Comparison of ENCODE assay signal across 15 cellular contexts in the genomic region with DNA sequence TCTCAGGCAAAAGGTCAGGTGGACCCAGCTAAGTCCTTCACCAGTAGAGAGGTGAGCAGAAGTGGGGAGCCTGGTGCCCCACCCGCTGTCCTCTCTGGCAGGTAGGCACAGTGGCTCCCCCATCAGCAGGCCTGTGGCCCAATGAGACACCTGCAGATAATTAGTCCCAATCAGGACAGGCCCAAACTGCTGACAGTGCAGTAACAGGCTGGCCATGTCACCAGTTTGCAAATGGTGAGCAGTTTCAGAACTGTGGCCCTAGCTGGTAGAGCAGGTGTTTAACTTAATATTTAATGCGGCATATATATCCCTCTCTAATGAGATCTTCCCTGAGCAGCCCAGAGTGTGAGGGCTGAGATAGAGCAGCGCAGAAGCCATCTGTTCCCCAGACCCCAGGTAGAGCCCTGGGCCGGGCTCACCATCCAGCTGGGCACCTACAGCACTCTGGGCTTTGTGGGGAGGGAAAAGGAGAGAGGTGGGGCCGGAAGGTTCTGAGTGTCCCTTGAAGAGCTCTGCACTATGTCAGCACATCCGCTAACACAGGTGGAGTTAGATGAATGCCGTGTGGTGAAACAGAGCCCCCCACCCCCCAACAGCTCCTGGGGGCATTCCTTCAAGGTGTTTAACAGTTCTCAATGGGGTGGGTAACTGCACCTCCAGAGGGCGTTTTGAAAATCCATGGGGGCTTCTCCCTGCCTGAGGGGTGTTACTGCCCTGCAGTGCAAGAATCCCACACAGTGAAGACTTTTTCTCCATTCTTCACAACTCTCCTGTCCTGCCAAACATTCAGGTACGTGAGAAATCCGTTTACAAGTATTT.
DNase-seq lines count a peak whose midpoint lies in the region; ATAC-seq and TF ChIP-seq lines count a peak whose summit lies in the region.
"Had no signal": no experiment of that assay in that cellular context is flagged by ENCODE, and none has a peak within 500 bp of the region (broad histone marks: within the 10 kb centered on the region; RNA-seq: fewer than 3 reads in every experiment).

No MANE protein-coding gene starts in this region.

- no peak overlapping the region for H3K4me3 Mint-ChIP-seq in stimulated activated memory B cell treated with anti-CD40 and anti-IgM and Interleukin-4, amounts not matched to agents 10 μg/mL and 1 μg/mL and 100 μg/mL, for 72 hours
- H3K4me3 Mint-ChIP-seq: activated naive CD4-positive, alpha-beta T cell treated with anti-CD3 and anti-CD28 coated beads, Interleukin-2, amount 10 ng/mL, durations not matched to agents 7 days and 5 days; T-cell had no signal

- no peaks in the 10 kb centered on the region for H3K9me3 Mint-ChIP-seq in stimulated activated memory B cell treated with anti-CD40 and anti-IgM and Interleukin-4, amounts not matched to agents 10 μg/mL and 1 μg/mL and 100 μg/mL, for 72 hours
- H3K9me3 Mint-ChIP-seq: activated naive CD4-positive, alpha-beta T cell treated with anti-CD3 and anti-CD28 coated beads, Interleukin-2, amount 10 ng/mL, durations not matched to agents 7 days and 5 days; T-cell had no signal

- peak; percentile 21 for TF ChIP-seq CTCF in NB4 (IDR thresholded peaks at IDR 0.05; ENCODE audit: low read depth, low read length)
- TF ChIP-seq CTCF in cardiac fibroblast (IDR thresholded peaks at IDR 0.05; ENCODE audit: low read depth, low read length), result peak; percentile 27
- no peak for TF ChIP-seq CTCF in GM13976 (IDR thresholded peaks at IDR 0.05; ENCODE audit: borderline replicate concordance, control extremely low read depth, extremely low read depth, insufficient read depth, missing control alignments)

- no peak for ATAC-seq in stimulated activated memory B cell treated with anti-CD40 and anti-IgM and Interleukin-4, amounts not matched to agents 10 μg/mL and 1 μg/mL and 100 μg/mL, for 72 hours
- ATAC-seq: T-cell had no signal

- H3K36me3 Mint-ChIP-seq in stimulated activated memory B cell treated with anti-CD40 and anti-IgM and Interleukin-4, amounts not matched to agents 10 μg/mL and 1 μg/mL and 100 μg/mL, for 72 hours, result peaks cover 62% of the 10 kb centered on the region
- H3K36me3 Mint-ChIP-seq: activated naive CD4-positive, alpha-beta T cell treated with anti-CD3 and anti-CD28 coated beads, Interleukin-2, amount 10 ng/mL, durations not matched to agents 7 days and 5 days; T-cell had no signal

- H3K4me1 Mint-ChIP-seq in stimulated activated memory B cell treated with anti-CD40 and anti-IgM and Interleukin-4, amounts not matched to agents 10 μg/mL and 1 μg/mL and 100 μg/mL, for 72 hours, result peaks cover 44% of the 10 kb centered on the region
- H3K4me1 Mint-ChIP-seq: activated naive CD4-positive, alpha-beta T cell treated with anti-CD3 and anti-CD28 coated beads, Interleukin-2, amount 10 ng/mL, durations not matched to agents 7 days and 5 days; T-cell had no signal

- in situ Hi-C loops in GM13976 (cut with MboI; ENCODE audit: low sequenced_read_pairs, unreplicated experiment), result no loop called here

- no peaks in the 10 kb centered on the region for H3K27me3 Mint-ChIP-seq in stimulated activated memory B cell treated with anti-CD40 and anti-IgM and Interleukin-4, amounts not matched to agents 10 μg/mL and 1 μg/mL and 100 μg/mL, for 72 hours

- no peak for TF ChIP-seq POLR2A in NB4 (IDR thresholded peaks at IDR 0.05; ENCODE audit: extremely low read depth, insufficient read length)

- H3K4me3 ChIP-seq in NB4 (ENCODE audit: low read depth, low read length) (no peak overlapping the region), cardiac fibroblast (replicated peaks in 1 of 2; ENCODE audit: low read depth in 2 of 2, low read length in 2 of 2) (no peak overlapping the region)
- H3K4me3 ChIP-seq: breast epithelium, PC-9 had no signal

- DNase-seq in NCI-H510A treated with DMSO at 0.1 percent for 48 hours (lab: John Stamatoyannopoulos, UW) (peak; percentile 23), NCI-H510A (lab: John Stamatoyannopoulos, UW) (no peak), NB4 (ENCODE audit: low read depth) (no peak), cardiac fibroblast (ENCODE audit: low read depth in 2 of 2) (no peak), GDM1 (lab: John Stamatoyannopoulos, UW) (no peak), GM13976 (ENCODE audit: low spot score) (no peak), SHP77 (lab: John Stamatoyannopoulos, UW) (no peak)
- DNase-seq: activated naive CD4-positive, alpha-beta T cell treated with anti-CD3 and anti-CD28 coated beads, Interleukin-2, amount 10 ng/mL, durations not matched to agents 7 days and 5 days; mesendoderm; NCI-H1092; PC-9; stimulated activated naive CD4-positive, alpha-beta T cell; T-cell had no signal

- peak overlapping the region; percentile 44 for H3K27ac Mint-ChIP-seq in stimulated activated memory B cell treated with anti-CD40 and anti-IgM and Interleukin-4, amounts not matched to agents 10 μg/mL and 1 μg/mL and 100 μg/mL, for 72 hours
- H3K27ac Mint-ChIP-seq: activated naive CD4-positive, alpha-beta T cell treated with anti-CD3 and anti-CD28 coated beads, Interleukin-2, amount 10 ng/mL, durations not matched to agents 7 days and 5 days; T-cell had no signal
